Comparison of ENCODE assay signal across 31 cellular contexts in the genomic region with DNA sequence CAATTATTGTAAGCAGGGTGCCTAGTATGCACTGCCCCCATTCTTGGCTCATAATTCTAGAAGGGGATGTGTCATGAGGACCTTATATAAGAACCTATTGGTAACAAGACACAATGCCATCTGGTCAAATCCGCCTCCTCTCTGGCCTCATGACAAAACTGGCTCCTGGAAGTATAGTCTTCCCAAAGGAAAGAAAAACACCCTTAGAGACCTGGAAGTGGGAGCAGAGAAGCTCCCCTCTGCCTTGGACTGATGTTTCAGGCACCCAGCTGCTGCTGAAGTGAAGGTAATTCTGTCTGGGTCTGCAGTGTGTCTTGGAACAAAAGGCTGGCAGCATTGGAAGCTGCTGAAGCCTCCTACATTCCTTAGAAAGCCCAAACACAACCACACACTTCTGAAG.
"Had no signal": no experiment of that assay in that cellular context is flagged by ENCODE, and none has a peak within 500 bp of the region (broad histone marks: within the 10 kb centered on the region; RNA-seq: fewer than 3 reads in every experiment).

No MANE protein-coding gene starts in this region.

- FAIRE-seq: TTC549 had no signal

- H3K4me1 ChIP-seq: right lobe of liver, stomach, uterus had no signal

- H3K36me3 ChIP-seq: cardiac muscle cell, gastrocnemius medialis, left ventricle myocardium inferior, ovary, right lobe of liver, stomach, tibial nerve, uterus had no signal

- ATAC-seq: activated naive CD4-positive, alpha-beta T cell treated with anti-CD3 and anti-CD28 coated beads, Interleukin-2, amount 50 U/mL, for 72 hours; activated T-cell treated with anti-CD3 and anti-CD28 coated beads, Interleukin-2, amount 50 U/mL, for 72 hours; effector memory CD8-positive, alpha-beta T cell; gastrocnemius medialis; mucosa of descending colon; natural killer cell treated with Interleukin-12 subunit alpha and Interleukin-12 subunit beta and Interleukin-15 and Interleukin-18, amount 100 ng/mL, for 72 hours; right lobe of liver; stimulated activated naive B cell treated with anti-CD40 and anti-IgM and Interleukin-4, amounts not matched to agents 10 μg/mL and 1 μg/mL and 100 μg/mL, for 72 hours had no signal

- H3K27ac Mint-ChIP-seq: activated naive CD4-positive, alpha-beta T cell treated with anti-CD3 and anti-CD28 coated beads, Interleukin-2, amount 50 U/mL, for 72 hours; activated T-cell treated with anti-CD3 and anti-CD28 coated beads, Interleukin-2, amount 50 U/mL, for 72 hours; brain; effector memory CD8-positive, alpha-beta T cell; natural killer cell treated with Interleukin-12 subunit alpha and Interleukin-12 subunit beta and Interleukin-15 and Interleukin-18, amount 100 ng/mL, for 72 hours; progenitor cell of endocrine pancreas; stimulated activated naive B cell treated with anti-CD40 and anti-IgM and Interleukin-4, amounts not matched to agents 10 μg/mL and 1 μg/mL and 100 μg/mL, for 72 hours had no signal

- H3K27me3 Mint-ChIP-seq: brain; effector memory CD8-positive, alpha-beta T cell; natural killer cell treated with Interleukin-12 subunit alpha and Interleukin-12 subunit beta and Interleukin-15 and Interleukin-18, amount 100 ng/mL, for 72 hours; stimulated activated naive B cell treated with anti-CD40 and anti-IgM and Interleukin-4, amounts not matched to agents 10 μg/mL and 1 μg/mL and 100 μg/mL, for 72 hours had no signal

- H3K4me3 ChIP-seq: cardiac muscle cell, gastrocnemius medialis, left ventricle myocardium inferior, lung, mucosa of descending colon, ovary, right lobe of liver, skin epidermis, stomach, tibial nerve, uterus had no signal

- DNase-seq: activated CD4-positive, alpha-beta T cell treated with anti-CD3 and anti-CD28 coated beads for 4 hours; activated CD4-positive, alpha-beta T cell treated with anti-CD3 and anti-CD28 coated beads, Interleukin-2, amount 50 U/mL, for 4 hours; activated naive CD4-positive, alpha-beta T cell; activated T-cell treated with anti-CD3 and anti-CD28 coated beads for 4 hours; activated T-cell treated with anti-CD3 and anti-CD28 coated beads, Interleukin-2, amount 50 U/mL, for 72 hours; cortex of kidney; effector memory CD8-positive, alpha-beta T cell; erythroblast; gastrocnemius medialis; glutamatergic neuron; islet precursor cell; left ventricle myocardium inferior; mesendoderm; mucosa of descending colon; ovary; right lobe of liver; stimulated activated CD4-positive, alpha-beta T cell treated with anti-CD3 and anti-CD28 coated beads, Interleukin-1b, Interleukin-23, amount 100 ng/mL, for 48 hours; stimulated activated naive B cell treated with anti-CD40 and anti-IgM and Interleukin-4, amounts not matched to agents 10 μg/mL and 1 μg/mL and 100 μg/mL, for 72 hours; stomach; T-helper 9 cell; uterus had no signal

- H3K4me3 Mint-ChIP-seq: activated T-cell treated with anti-CD3 and anti-CD28 coated beads, Interleukin-2, amount 50 U/mL, for 72 hours; brain; effector memory CD8-positive, alpha-beta T cell; natural killer cell treated with Interleukin-12 subunit alpha and Interleukin-12 subunit beta and Interleukin-15 and Interleukin-18, amount 100 ng/mL, for 72 hours; stimulated activated naive B cell treated with anti-CD40 and anti-IgM and Interleukin-4, amounts not matched to agents 10 μg/mL and 1 μg/mL and 100 μg/mL, for 72 hours had no signal

- H3K36me3 Mint-ChIP-seq: activated naive CD4-positive, alpha-beta T cell treated with anti-CD3 and anti-CD28 coated beads, Interleukin-2, amount 50 U/mL, for 72 hours; brain; natural killer cell treated with Interleukin-12 subunit alpha and Interleukin-12 subunit beta and Interleukin-15 and Interleukin-18, amount 100 ng/mL, for 72 hours; stimulated activated naive B cell treated with anti-CD40 and anti-IgM and Interleukin-4, amounts not matched to agents 10 μg/mL and 1 μg/mL and 100 μg/mL, for 72 hours had no signal

- H3K27ac ChIP-seq: cardiac muscle cell, gastrocnemius medialis, left ventricle myocardium inferior, ovary, right lobe of liver, skin epidermis, stomach, tibial nerve, uterus, VCaP had no signal

- H3K9me3 ChIP-seq: gastrocnemius medialis, left ventricle myocardium inferior, mucosa of descending colon, ovary, right lobe of liver, stomach, uterus had no signal

- H3K4me1 Mint-ChIP-seq: stimulated activated naive B cell treated with anti-CD40 and anti-IgM and Interleukin-4, amounts not matched to agents 10 μg/mL and 1 μg/mL and 100 μg/mL, for 72 hours had no signal

- H3K27me3 ChIP-seq: cardiac muscle cell, gastrocnemius medialis, ovary, right lobe of liver, stomach, tibial nerve, uterus had no signal
